ENCODE assay signal across 1 cellular context in the genomic region with DNA sequence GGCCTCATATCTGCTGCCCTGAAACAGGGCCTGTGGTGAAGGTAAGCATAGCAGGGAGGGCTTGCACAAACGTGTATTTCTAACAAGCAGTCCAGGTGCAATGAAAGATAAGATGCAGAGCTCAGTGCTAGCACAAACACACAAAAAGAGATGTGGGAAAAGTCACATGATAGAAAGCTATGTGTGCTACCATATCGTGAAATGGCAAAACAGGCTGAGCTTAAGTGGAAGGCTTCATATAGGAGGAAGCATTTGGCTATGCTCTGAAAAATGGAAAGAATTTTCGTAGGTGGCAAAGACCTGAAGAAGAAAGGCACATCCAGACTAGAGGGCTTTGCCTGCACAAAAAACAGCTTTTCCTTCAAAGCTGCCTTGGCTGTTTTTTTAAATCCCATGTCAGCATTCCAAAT.
TF ChIP-seq lines count a peak whose summit lies in the region.

No MANE protein-coding gene starts in this region.

TF ChIP-seq in GM23338, 12 proteins besides CTCF, POLR2A, EP300 and RAD21 (continued from another document):
- no peak for TF ChIP-seq ZNF462 (CRISPR knock-in tag; IDR thresholded peaks at IDR 0.05)
